Comparison of ENCODE assay signal across 24 cellular contexts in genomic region chr12:30500532-30500931, GRCh38.
"Had no signal": no experiment of that assay in that cellular context is flagged by ENCODE, and none has a peak within 500 bp of the region (broad histone marks: within the 10 kb centered on the region; RNA-seq: fewer than 3 reads in every experiment).

No MANE protein-coding gene starts in this region.

- ATAC-seq: activated CD4-positive, alpha-beta T cell treated with anti-CD3 and anti-CD28 coated beads for 36 hours; activated CD8-positive, alpha-beta T cell treated with anti-CD3 and anti-CD28 coated beads, Interleukin-2, amount 10 ng/mL, durations not matched to agents 7 days and 5 days; activated naive CD8-positive, alpha-beta T cell treated with anti-CD3 and anti-CD28 coated beads, Interleukin-2, amount 50 U/mL, for 24 hours; body of pancreas; Panc1 had no signal

- DNase-seq: activated CD4-positive, alpha-beta T cell treated with anti-CD3 and anti-CD28 coated beads for 36 hours; activated CD8-positive, alpha-beta memory T cell treated with anti-CD3 and anti-CD28 coated beads, Interleukin-2, amount 50 U/mL, for 48 hours; activated CD8-positive, alpha-beta T cell treated with anti-CD3 and anti-CD28 coated beads, Interleukin-2, amount 10 ng/mL, durations not matched to agents 7 days and 5 days; activated effector memory CD4-positive, alpha-beta T cell treated with Interleukin-2 at 50 U/mL for 16 hours; activated naive CD4-positive, alpha-beta T cell; activated naive CD8-positive, alpha-beta T cell treated with anti-CD3 and anti-CD28 coated beads, Interleukin-2, amount 50 U/mL, for 24 hours; activated T-cell treated with anti-CD3 and anti-CD28 coated beads, Interleukin-2, amount 50 U/mL, for 24 hours; amniotic stem cell; body of pancreas; central memory CD4-positive, alpha-beta T cell; NCI-H1092 treated with DMSO at 0.1 percent for 48 hours; NCI-H1436 treated with DMSO at 0.1 percent for 48 hours; NCI-H187; NCI-H2081; NCI-H510A treated with DMSO at 0.1 percent for 48 hours; NCI-H69; NK-92 treated with Interleukin-12 subunit alpha and Interleukin-12 subunit beta, amount 100 ng/mL, for 24 hours; OCI-M1; Right ventricle myocardium superior; SJCRH30; SK-N-SH; T-helper 1 cell; WERI-Rb-1 had no signal
